ENCODE assay signal across 11 cellular contexts in genomic region chr4:40311811-40312346, GRCh38. TPM values are rescaled to one million over a fixed set of nuclear protein-coding genes. Genes with fewer than 3 reads are reported as not detected.
DNase-seq lines count a peak whose midpoint lies in the region; ATAC-seq and TF ChIP-seq lines count a peak whose summit lies in the region.
"Had no signal": no experiment of that assay in that cellular context is flagged by ENCODE, and none has a peak within 500 bp of the region (broad histone marks: within the 10 kb centered on the region; RNA-seq: fewer than 3 reads in every experiment).

No MANE protein-coding gene starts in this region.

- H3K4me3 Mint-ChIP-seq in GM23338, result no peak overlapping the region
- H3K4me3 Mint-ChIP-seq in activated naive CD8-positive, alpha-beta T cell treated with anti-CD3 and anti-CD28 coated beads, Interleukin-2, amount 10 ng/mL, durations not matched to agents 7 days and 5 days, result peak overlapping the region; percentile 51

- no peaks in the 10 kb centered on the region for H3K9me2 ChIP-seq in GM23338 (ENCODE audit: insufficient read depth)

- no peaks in the 10 kb centered on the region for H3K79me2 ChIP-seq in GM23338 (replicated peaks; ENCODE audit: insufficient read depth)

- peaks cover 63% of the 10 kb centered on the region for H3K4me1 ChIP-seq in BLaER1
- H3K4me1 ChIP-seq in GM23338 (ENCODE audit: insufficient read depth), result peaks cover 32% of the 10 kb centered on the region
- H3K4me1 ChIP-seq in lower lobe of right lung, result peaks cover 27% of the 10 kb centered on the region
- peaks cover 19% of the 10 kb centered on the region for H3K4me1 ChIP-seq in vagina

- H3K36me3 Mint-ChIP-seq in GM23338 (ENCODE audit: low read depth), result no peaks in the 10 kb centered on the region
- no peaks in the 10 kb centered on the region for H3K36me3 Mint-ChIP-seq in activated naive CD8-positive, alpha-beta T cell treated with anti-CD3 and anti-CD28 coated beads, Interleukin-2, amount 10 ng/mL, durations not matched to agents 7 days and 5 days

- TF ChIP-seq CTCF in GM23338 (conservative IDR thresholded peaks at IDR 0.05; ENCODE audit: low read depth in 2 of 2), result no peak
- no peak for TF ChIP-seq CTCF in lower lobe of right lung (IDR thresholded peaks at IDR 0.05)
- TF ChIP-seq CTCF in vagina (IDR thresholded peaks at IDR 0.05), result no peak

- no peaks in the 10 kb centered on the region for H3K9me3 Mint-ChIP-seq in GM23338
- no peaks in the 10 kb centered on the region for H3K9me3 Mint-ChIP-seq in activated naive CD8-positive, alpha-beta T cell treated with anti-CD3 and anti-CD28 coated beads, Interleukin-2, amount 10 ng/mL, durations not matched to agents 7 days and 5 days

- H4K20me1 ChIP-seq in BLaER1 (no peaks in the 10 kb centered on the region), GM23338 (replicated peaks; ENCODE audit: insufficient read depth) (no peaks in the 10 kb centered on the region)

- ATAC-seq in GM23338, result no peak
- peak; percentile 19 for ATAC-seq in activated naive CD8-positive, alpha-beta T cell treated with anti-CD3 and anti-CD28 coated beads, Interleukin-2, amount 10 ng/mL, durations not matched to agents 7 days and 5 days (ENCODE audit: low read depth)
- ATAC-seq in lower lobe of right lung, result peak; percentile 71 to 72
- ATAC-seq: body of pancreas had no signal

- no peak for DNase-seq in GM23338 (ENCODE audit: low spot score)
- DNase-seq in activated naive CD8-positive, alpha-beta T cell treated with anti-CD3 and anti-CD28 coated beads, Interleukin-2, amount 10 ng/mL, durations not matched to agents 7 days and 5 days, result no peak
- DNase-seq in lower lobe of right lung, result no peak
- DNase-seq in vagina (ENCODE audit: extremely low spot score in 2 of 2), result no peak
- DNase-seq in substantia nigra (lab: John Stamatoyannopoulos, UW), result no peak
- no peak for DNase-seq in RKO (ENCODE audit: low spot score)
- no peak for DNase-seq in NCI-H1417 treated with DMSO at 0.1 percent for 48 hours (lab: John Stamatoyannopoulos, UW)
- DNase-seq: body of pancreas, NCI-H1417 had no signal

- H3K4me3 ChIP-seq in BLaER1 (no peak overlapping the region), GM23338 (no peak overlapping the region), lower lobe of right lung (no peak overlapping the region), vagina (no peak overlapping the region)
- H3K4me3 ChIP-seq: body of pancreas, skin epidermis had no signal

- H3K36me3 ChIP-seq in BLaER1, result no peaks in the 10 kb centered on the region
- no peaks in the 10 kb centered on the region for H3K36me3 ChIP-seq in GM23338 (ENCODE audit: insufficient read depth)
- H3K36me3 ChIP-seq in lower lobe of right lung, result no peaks in the 10 kb centered on the region
- H3K36me3 ChIP-seq in vagina, result no peaks in the 10 kb centered on the region

- H2AFZ ChIP-seq in GM23338, result peak overlapping the region; percentile 8; the same call in 1 of the 2 replicates

- peak overlapping the region; percentile 30; the same call in 1 of the 2 replicates for H3K27ac Mint-ChIP-seq in GM23338
- H3K27ac Mint-ChIP-seq in activated naive CD8-positive, alpha-beta T cell treated with anti-CD3 and anti-CD28 coated beads, Interleukin-2, amount 10 ng/mL, durations not matched to agents 7 days and 5 days, result peak overlapping the region; percentile 74

- POLR2A ChIA-PET in activated naive CD8-positive, alpha-beta T cell treated with anti-CD3 and anti-CD28 coated beads, Interleukin-2, amount 10 ng/mL, durations not matched to agents 7 days and 5 days (lab: Charles Lee), result interaction anchor here (0.6 to 8.7 kb wide), 16 partner anchors 10 to 407 kb away, joined by 3 to 132 read pairs (median 5); partner anchors contain the start of genes N4BP2 and RHOH

- H3K9ac ChIP-seq in BLaER1, result peak overlapping the region; percentile 32; the same call in 1 of the 2 replicates

- H3K27me3 ChIP-seq in BLaER1 (no peaks in the 10 kb centered on the region), GM23338 (ENCODE audit: insufficient read depth) (no peaks in the 10 kb centered on the region), lower lobe of right lung (ENCODE audit: low read depth) (no peaks in the 10 kb centered on the region), vagina (no peaks in the 10 kb centered on the region)
- H3K27me3 ChIP-seq: body of pancreas had no signal

- H3K27ac ChIP-seq in BLaER1 (peak overlapping the region; percentile 39; the same call in 1 of the 2 replicates), GM23338 (ENCODE audit: low read depth) (no peak overlapping the region), lower lobe of right lung (peak overlapping the region; percentile 53), vagina (no peak overlapping the region), substantia nigra (ENCODE audit: low read depth, low read length, poor library complexity, severe bottlenecking) (no peak overlapping the region)
- H3K27ac ChIP-seq: body of pancreas had no signal

- H3K4me1 Mint-ChIP-seq in GM23338, result peaks cover 41% of the 10 kb centered on the region
- peaks cover 61% of the 10 kb centered on the region for H3K4me1 Mint-ChIP-seq in activated naive CD8-positive, alpha-beta T cell treated with anti-CD3 and anti-CD28 coated beads, Interleukin-2, amount 10 ng/mL, durations not matched to agents 7 days and 5 days

- no peaks in the 10 kb centered on the region for H3K9me3 ChIP-seq in BLaER1
- H3K9me3 ChIP-seq in lower lobe of right lung, result no peaks in the 10 kb centered on the region
- H3K9me3 ChIP-seq in vagina, result no peaks in the 10 kb centered on the region
- H3K9me3 ChIP-seq: body of pancreas had no signal

- H3K4me2 ChIP-seq in BLaER1, result peak overlapping the region; percentile 63
- H3K4me2 ChIP-seq in GM23338, result no peak overlapping the region

- TF ChIP-seq POLR2A in vagina (IDR thresholded peaks at IDR 0.05), result no peak

- intact Hi-C loops in lower lobe of right lung (cut with DNase I) (no loop called here), vagina (cut with DNase I) (loop anchor here (10.0 kb wide), 1 partner anchor 257 kb away; the partner anchor contains the start of gene N4BP2)

- peaks cover 9% of the 10 kb centered on the region for H3K27me3 Mint-ChIP-seq in GM23338 (ENCODE audit: insufficient read depth, low read depth, poor library complexity)
- no peaks in the 10 kb centered on the region for H3K27me3 Mint-ChIP-seq in activated naive CD8-positive, alpha-beta T cell treated with anti-CD3 and anti-CD28 coated beads, Interleukin-2, amount 10 ng/mL, durations not matched to agents 7 days and 5 days

- H3F3A ChIP-seq in GM23338 (replicated peaks; ENCODE audit: low read depth), result peaks cover 3% of the 10 kb centered on the region; the same call in 1 of the 2 replicates

TF ChIP-seq in GM23338, 12 proteins besides CTCF, POLR2A, EP300 and RAD21:
- TF ChIP-seq POLR2AphosphoS5 (IDR thresholded peaks at IDR 0.05; ENCODE audit: low read depth) (no peak), EZH2 (IDR thresholded peaks at IDR 0.05; ENCODE audit: low read depth, unreplicated experiment) (no peak), NANOG (IDR thresholded peaks at IDR 0.05; ENCODE audit: borderline replicate concordance) (no peak), REST (IDR thresholded peaks at IDR 0.05; ENCODE audit: unreplicated experiment) (no peak)

RNA-seq across cellular contexts. Expression of gene CHRNA9, which starts 23.3 kb away (rescaled TPM):
- total RNA-seq in GM23338 (2014; rRNA removed; shearing (Covaris generic)), result 0.78 and 5.7 TPM in 2 replicates
- 0.24 and 0.58 TPM in 2 replicates for polyA plus RNA-seq in GM23338 (2016; fragmentation: Nextera tagmentation; extraction: Ambion mirVana)
- under 1 TPM; 0.55 to 0.68 TPM for total RNA-seq in activated naive CD8-positive, alpha-beta T cell treated with anti-CD3 and anti-CD28 coated beads, Interleukin-2, amount 10 ng/mL, durations not matched to agents 7 days and 5 days
- total RNA-seq in lower lobe of right lung (not detected), vagina (not detected)
- total RNA-seq: body of pancreas had no signal

Comparison
In these comparisons a context has a peak if more than half of its experiments do, and no peak if none do; other contexts are left out.
1. H3K27ac ChIP-seq: peak in BLaER1 (single experiment) and lower lobe of right lung (single experiment); none in GM23338 (single experiment), vagina (single experiment) and substantia nigra (single experiment).